Comparison of ENCODE assay signal across 8 cellular contexts in genomic region chr17:21284319-21285163, GRCh38. TPM values are rescaled to one million over a fixed set of nuclear protein-coding genes. Genes with fewer than 3 reads are reported as not detected.
DNase-seq lines count a peak whose midpoint lies in the region; ATAC-seq, FAIRE-seq and TF ChIP-seq lines count a peak whose summit lies in the region.

MAP2K3 (plus strand) TSS chr17:21284711; CDS start chr17:21284921, 210 bp downstream.

- no peaks in the 10 kb centered on the region for H3K36me3 Mint-ChIP-seq in progenitor cell of endocrine pancreas (ENCODE audit: insufficient read depth)

- DNase-seq in GM12892 (ENCODE audit: insufficient read length) (peak; percentile 99), NCI-H146 (lab: John Stamatoyannopoulos, UW) (peak; percentile 100), amniotic epithelial cell (ENCODE audit: low read depth) (peak; percentile 98), left cardiac atrium (peak; percentile 99), progenitor cell of endocrine pancreas (ENCODE audit: low spot score, unreplicated experiment) (peak; percentile 97), ureter (ENCODE audit: low spot score) (peak; percentile 99)

- H3K4me1 Mint-ChIP-seq in progenitor cell of endocrine pancreas (ENCODE audit: low read depth), result peaks cover 16% of the 10 kb centered on the region

- H3K9me3 Mint-ChIP-seq in progenitor cell of endocrine pancreas (ENCODE audit: low read depth), result no peaks in the 10 kb centered on the region

- intact Hi-C loops in T-helper 1 cell treated with Interleukin-12 subunit alpha and Interleukin-12 subunit beta and Interleukin-4 antibody, amounts not matched to agents 30 ng/mL and 1 ng/mL, for 36 hours (cut with micrococcal nuclease), result loop anchor here (1.0 to 5.0 kb wide), 10 partner anchors 9 to 1127 kb away; partner anchors contain the start of genes DHRS7B, NATD1, TMEM11 and USP22
- intact Hi-C loops in left cardiac atrium (cut with DNase I), result no loop called here

- H3K4me3 Mint-ChIP-seq in progenitor cell of endocrine pancreas (ENCODE audit: low read depth), result peak within 1 kb of the TSS; percentile 85

- TF ChIP-seq CTCF in progenitor cell of endocrine pancreas (IDR thresholded peaks at IDR 0.05; ENCODE audit: unreplicated experiment), result no peak

- TF ChIP-seq POLR2A in GM12892 (IDR thresholded peaks at IDR 0.05; ENCODE audit: low read depth, low read length), result peak; percentile 52; the same call in 1 of the 2 replicates

- H3K27me3 Mint-ChIP-seq in progenitor cell of endocrine pancreas, result peaks cover 34% of the 10 kb centered on the region

- FAIRE-seq in GM12892 (lab: Jason Lieb, UNC), result peak; percentile 93

- peak within 1 kb of the TSS; percentile 0 for H3K27ac Mint-ChIP-seq in progenitor cell of endocrine pancreas

- ATAC-seq in HG02852 (IDR thresholded peaks at IDR 0.05; ENCODE audit: unreplicated experiment), result peak; percentile 81
- peak; percentile 82 to 83 for ATAC-seq in left cardiac atrium

RNA-seq across cellular contexts. Expression of gene MAP2K3, which starts in this region (rescaled TPM):
- 16.7 TPM for polyA plus RNA-seq in GM12892 (2012; ENCODE audit: missing spikeins)
- total RNA-seq in T-helper 1 cell treated with Interleukin-12 subunit alpha and Interleukin-12 subunit beta and Interleukin-4 antibody, amounts not matched to agents 30 ng/mL and 1 ng/mL, for 36 hours, result 80.7 and 81.7 TPM in 2 replicates
- total RNA-seq in left cardiac atrium, result 10 to 100 TPM; 38.9 to 64.7 TPM
- 24.7 and 26.2 TPM in 2 replicates for total RNA-seq in progenitor cell of endocrine pancreas
- total RNA-seq in ureter, result 55.2 TPM

Comparison
In these comparisons a context has a peak if more than half of its experiments do, and no peak if none do; other contexts are left out.
1. Peak in every context shown above with its lines: DNase-seq and ATAC-seq.